In the genomic region with DNA sequence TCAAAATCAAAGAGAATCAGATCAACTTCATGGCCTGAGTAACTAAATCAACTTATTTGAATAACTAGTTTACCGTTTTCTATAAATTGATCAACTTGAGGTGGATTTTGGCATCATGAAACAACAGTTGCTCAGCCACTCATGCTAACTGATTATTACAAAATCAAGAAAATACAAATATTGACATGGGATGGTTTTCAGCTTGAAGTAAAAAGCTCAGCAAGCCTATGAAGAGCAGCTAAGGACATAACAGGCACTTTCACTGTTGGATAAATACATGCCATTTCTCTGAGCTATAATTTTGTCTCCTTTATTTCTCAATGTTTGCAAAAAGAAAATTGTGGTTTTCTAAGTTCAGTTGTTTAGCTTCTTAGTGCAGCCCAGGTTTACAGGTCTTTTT, we compare ENCODE assay signal across 2 cellular contexts.
A peak's percentile ranks its signal among the peaks of the same experiment; 100 is the strongest.
TF ChIP-seq lines count a peak whose summit lies in the region.

No MANE protein-coding gene starts in this region.

TF ChIP-seq in liver, 16 proteins besides CTCF, POLR2A, EP300 and RAD21 (continued from another document):
- TF ChIP-seq, protein P1, sequence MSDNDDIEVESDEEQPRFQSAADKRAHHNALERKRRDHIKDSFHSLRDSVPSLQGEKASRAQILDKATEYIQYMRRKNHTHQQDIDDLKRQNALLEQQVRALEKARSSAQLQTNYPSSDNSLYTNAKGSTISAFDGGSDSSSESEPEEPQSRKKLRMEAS (IDR thresholded peaks at IDR 0.05): peak; percentile 59
- TF ChIP-seq NR2F2 (IDR thresholded peaks at IDR 0.05) (no peak), SP1 (IDR thresholded peaks at IDR 0.05) (peak; percentile 75), EGR1 (IDR thresholded peaks at IDR 0.05; ENCODE audit: low read depth in 2 of 2) (no peak), FOXA2 (IDR thresholded peaks at IDR 0.05) (peak; percentile 93)
- TF ChIP-seq, protein P2, sequence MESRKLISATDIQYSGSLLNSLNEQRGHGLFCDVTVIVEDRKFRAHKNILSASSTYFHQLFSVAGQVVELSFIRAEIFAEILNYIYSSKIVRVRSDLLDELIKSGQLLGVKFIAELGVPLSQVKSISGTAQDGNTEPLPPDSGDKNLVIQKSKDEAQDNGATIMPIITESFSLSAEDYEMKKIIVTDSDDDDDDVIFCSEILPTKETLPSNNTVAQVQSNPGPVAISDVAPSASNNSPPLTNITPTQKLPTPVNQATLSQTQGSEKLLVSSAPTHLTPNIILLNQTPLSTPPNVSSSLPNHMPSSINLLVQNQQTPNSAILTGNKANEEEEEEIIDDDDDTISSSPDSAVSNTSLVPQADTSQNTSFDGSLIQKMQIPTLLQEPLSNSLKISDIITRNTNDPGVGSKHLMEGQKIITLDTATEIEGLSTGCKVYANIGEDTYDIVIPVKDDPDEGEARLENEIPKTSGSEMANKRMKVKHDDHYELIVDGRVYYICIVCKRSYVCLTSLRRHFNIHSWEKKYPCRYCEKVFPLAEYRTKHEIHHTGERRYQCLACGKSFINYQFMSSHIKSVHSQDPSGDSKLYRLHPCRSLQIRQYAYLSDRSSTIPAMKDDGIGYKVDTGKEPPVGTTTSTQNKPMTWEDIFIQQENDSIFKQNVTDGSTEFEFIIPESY (IDR thresholded peaks at IDR 0.05): no peak
- TF ChIP-seq, protein P3, sequence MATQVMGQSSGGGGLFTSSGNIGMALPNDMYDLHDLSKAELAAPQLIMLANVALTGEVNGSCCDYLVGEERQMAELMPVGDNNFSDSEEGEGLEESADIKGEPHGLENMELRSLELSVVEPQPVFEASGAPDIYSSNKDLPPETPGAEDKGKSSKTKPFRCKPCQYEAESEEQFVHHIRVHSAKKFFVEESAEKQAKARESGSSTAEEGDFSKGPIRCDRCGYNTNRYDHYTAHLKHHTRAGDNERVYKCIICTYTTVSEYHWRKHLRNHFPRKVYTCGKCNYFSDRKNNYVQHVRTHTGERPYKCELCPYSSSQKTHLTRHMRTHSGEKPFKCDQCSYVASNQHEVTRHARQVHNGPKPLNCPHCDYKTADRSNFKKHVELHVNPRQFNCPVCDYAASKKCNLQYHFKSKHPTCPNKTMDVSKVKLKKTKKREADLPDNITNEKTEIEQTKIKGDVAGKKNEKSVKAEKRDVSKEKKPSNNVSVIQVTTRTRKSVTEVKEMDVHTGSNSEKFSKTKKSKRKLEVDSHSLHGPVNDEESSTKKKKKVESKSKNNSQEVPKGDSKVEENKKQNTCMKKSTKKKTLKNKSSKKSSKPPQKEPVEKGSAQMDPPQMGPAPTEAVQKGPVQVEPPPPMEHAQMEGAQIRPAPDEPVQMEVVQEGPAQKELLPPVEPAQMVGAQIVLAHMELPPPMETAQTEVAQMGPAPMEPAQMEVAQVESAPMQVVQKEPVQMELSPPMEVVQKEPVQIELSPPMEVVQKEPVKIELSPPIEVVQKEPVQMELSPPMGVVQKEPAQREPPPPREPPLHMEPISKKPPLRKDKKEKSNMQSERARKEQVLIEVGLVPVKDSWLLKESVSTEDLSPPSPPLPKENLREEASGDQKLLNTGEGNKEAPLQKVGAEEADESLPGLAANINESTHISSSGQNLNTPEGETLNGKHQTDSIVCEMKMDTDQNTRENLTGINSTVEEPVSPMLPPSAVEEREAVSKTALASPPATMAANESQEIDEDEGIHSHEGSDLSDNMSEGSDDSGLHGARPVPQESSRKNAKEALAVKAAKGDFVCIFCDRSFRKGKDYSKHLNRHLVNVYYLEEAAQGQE (IDR thresholded peaks at IDR 0.05): peak; percentile 56
- TF ChIP-seq, protein P4, sequence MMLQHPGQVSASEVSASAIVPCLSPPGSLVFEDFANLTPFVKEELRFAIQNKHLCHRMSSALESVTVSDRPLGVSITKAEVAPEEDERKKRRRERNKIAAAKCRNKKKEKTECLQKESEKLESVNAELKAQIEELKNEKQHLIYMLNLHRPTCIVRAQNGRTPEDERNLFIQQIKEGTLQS (IDR thresholded peaks at IDR 0.05): no peak
TF ChIP-seq in liver: peak in this region for 10.

TF ChIP-seq in HepG2, 621 proteins besides CTCF, POLR2A, EP300 and RAD21 (continued from another document):
- TF ChIP-seq KLF16 (CRISPR knock-in tag; IDR thresholded peaks at IDR 0.05) (no peak), HES4 (CRISPR knock-in tag; IDR thresholded peaks at IDR 0.05; ENCODE audit: borderline replicate concordance) (no peak), MAFG (CRISPR knock-in tag; IDR thresholded peaks at IDR 0.05) (no peak)
